In genomic region chr20:35878113-35878620, GRCh38 we compare ENCODE assay signal across 23 cellular contexts.
A peak's percentile ranks its signal among the peaks of the same experiment; 100 is the strongest.
DNase-seq lines count a peak whose midpoint lies in the region; ATAC-seq, FAIRE-seq and TF ChIP-seq lines count a peak whose summit lies in the region.
"Had no signal": no experiment of that assay in that cellular context is flagged by ENCODE, and none has a peak within 500 bp of the region (broad histone marks: within the 10 kb centered on the region; RNA-seq: fewer than 3 reads in every experiment).

No MANE protein-coding gene starts in this region.

- peaks cover 24% of the 10 kb centered on the region for H3K36me3 Mint-ChIP-seq in nephron (ENCODE audit: low read depth)

- H3K4me3 Mint-ChIP-seq in nephron: no peak overlapping the region
- H3K4me3 Mint-ChIP-seq: H9 had no signal

- no peaks in the 10 kb centered on the region for H3K9me3 ChIP-seq in HEK293 (ENCODE audit: control insufficient read depth, insufficient read depth, low read depth, low read length)
- H3K9me3 ChIP-seq: Caco-2 had no signal

- DNase-seq in AG10803 (ENCODE audit: low read depth): peak; percentile 37
- DNase-seq in bronchial epithelial cell (ENCODE audit: low read depth): peak; percentile 20
- DNase-seq in T1000 (lab: John Stamatoyannopoulos, UW): no peak
- no peak for DNase-seq in NCI-H82 treated with DMSO at 0.1 percent for 48 hours (lab: John Stamatoyannopoulos, UW; ENCODE audit: unreplicated experiment)
- DNase-seq: ACHN; AML-193; Caco-2; CD4-positive, CD25-positive, alpha-beta regulatory T cell; H9; Kasumi-1; MM.1S; NCI-H1092 treated with DMSO at 0.1 percent for 48 hours; NCI-H146; NCI-H2029 treated with DMSO at 0.1 percent for 48 hours; NCI-H2171; NCI-H446; NCI-H526 treated with DMSO at 0.1 percent for 48 hours; SHP77 treated with DMSO at 0.1 percent for 48 hours had no signal

- POLR2A ChIA-PET in HEK293 (lab: Yijun Ruan, JAX): interaction anchor here (0.7 to 1.8 kb wide), 2 partner anchors 136 to 381 kb away, joined by 4 read pairs; partner anchors contain the start of gene RBM39

- peaks cover 9% of the 10 kb centered on the region for H3K4me1 Mint-ChIP-seq in nephron

- no peak for ATAC-seq in GM18873 (IDR thresholded peaks at IDR 0.05; ENCODE audit: low FRiP score, unreplicated experiment)

- no peaks in the 10 kb centered on the region for H3K36me3 ChIP-seq in HEK293 (ENCODE audit: control insufficient read depth in 2 of 2, insufficient read depth in 1 of 2, low read length in 2 of 2)
- H3K36me3 ChIP-seq in bronchial epithelial cell (ENCODE audit: control insufficient read depth, insufficient read depth, low read length): no peaks in the 10 kb centered on the region

- no peak overlapping the region for H3K4me3 ChIP-seq in AG10803 (ENCODE audit: low read length)
- H3K4me3 ChIP-seq in HEK293 (ENCODE audit: low read depth, low read length): no peak overlapping the region
- H3K4me3 ChIP-seq in bronchial epithelial cell (ENCODE audit: low read depth, low read length): no peak overlapping the region

- no peak for FAIRE-seq in bronchial epithelial cell (lab: Jason Lieb, UNC)
- FAIRE-seq: G401.6 had no signal

- CTCF ChIA-PET in HEK293 (lab: Yijun Ruan, JAX): no interaction called here

- TF ChIP-seq CTCF in AG10803 (conservative IDR thresholded peaks at IDR 0.05; ENCODE audit: low read length) (no peak), HEK293 (tag by site-specific recombination; IDR thresholded peaks at IDR 0.05) (no peak), bronchial epithelial cell (IDR thresholded peaks at IDR 0.05; ENCODE audit: insufficient read depth, low read length, severe bottlenecking) (no peak), nephron (IDR thresholded peaks at IDR 0.05; ENCODE audit: unreplicated experiment in 3 of 3) (no peak)

- H3K27ac ChIP-seq in HEK293 (ENCODE audit: extremely low read depth, low read depth, low read length): no peak overlapping the region
- H3K27ac ChIP-seq: HL-60 had no signal

- H3K27me3 ChIP-seq in bronchial epithelial cell (ENCODE audit: control insufficient read depth, insufficient read depth, low read length): no peaks in the 10 kb centered on the region

- peak overlapping the region in 2 of 3 experiments; percentile 6 to 20 for H3K27ac Mint-ChIP-seq in nephron
- H3K27ac Mint-ChIP-seq: CD4-positive, CD25-positive, alpha-beta regulatory T cell; H9 had no signal

- peaks cover 6% of the 10 kb centered on the region; the same call in 1 of the 2 replicates for H3K4me1 ChIP-seq in HEK293 (ENCODE audit: control insufficient read depth, insufficient read depth, low read length)

- H3K27me3 Mint-ChIP-seq in nephron (ENCODE audit: low read depth): no peaks in the 10 kb centered on the region
- H3K27me3 Mint-ChIP-seq: CD4-positive, CD25-positive, alpha-beta regulatory T cell had no signal

- no peaks in the 10 kb centered on the region for H3K9me3 Mint-ChIP-seq in nephron
- H3K9me3 Mint-ChIP-seq: CD4-positive, CD25-positive, alpha-beta regulatory T cell; H9 had no signal

TF ChIP-seq in HEK293, 187 proteins besides CTCF, POLR2A, EP300 and RAD21:
- TF ChIP-seq ATF2 (tag by site-specific recombination; IDR thresholded peaks at IDR 0.05; ENCODE audit: low read depth) (peak; percentile 83), ZFP37 (tag by site-specific recombination; IDR thresholded peaks at IDR 0.05) (no peak), ZNF514 (tag by site-specific recombination; IDR thresholded peaks at IDR 0.05) (no peak)
- TF ChIP-seq, protein P1, sequence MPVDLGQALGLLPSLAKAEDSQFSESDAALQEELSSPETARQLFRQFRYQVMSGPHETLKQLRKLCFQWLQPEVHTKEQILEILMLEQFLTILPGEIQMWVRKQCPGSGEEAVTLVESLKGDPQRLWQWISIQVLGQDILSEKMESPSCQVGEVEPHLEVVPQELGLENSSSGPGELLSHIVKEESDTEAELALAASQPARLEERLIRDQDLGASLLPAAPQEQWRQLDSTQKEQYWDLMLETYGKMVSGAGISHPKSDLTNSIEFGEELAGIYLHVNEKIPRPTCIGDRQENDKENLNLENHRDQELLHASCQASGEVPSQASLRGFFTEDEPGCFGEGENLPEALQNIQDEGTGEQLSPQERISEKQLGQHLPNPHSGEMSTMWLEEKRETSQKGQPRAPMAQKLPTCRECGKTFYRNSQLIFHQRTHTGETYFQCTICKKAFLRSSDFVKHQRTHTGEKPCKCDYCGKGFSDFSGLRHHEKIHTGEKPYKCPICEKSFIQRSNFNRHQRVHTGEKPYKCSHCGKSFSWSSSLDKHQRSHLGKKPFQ (tag by site-specific recombination; IDR thresholded peaks at IDR 0.05): no peak

Comparison
In these comparisons a context has a peak if more than half of its experiments do, and no peak if none do; other contexts are left out.
1. DNase-seq: peak in AG10803 (single experiment) and bronchial epithelial cell (single experiment); none in T1000 (single experiment) and NCI-H82 treated with DMSO at 0.1 percent for 48 hours (single experiment).